14 cellular contexts compared by ENCODE assay signal in genomic region chr12:19759229-19759628, GRCh38.
DNase-seq lines count a peak whose midpoint lies in the region.
"Had no signal": no experiment of that assay in that cellular context is flagged by ENCODE, and none has a peak within 500 bp of the region (broad histone marks: within the 10 kb centered on the region; RNA-seq: fewer than 3 reads in every experiment).

No MANE protein-coding gene starts in this region.

- H3F3A ChIP-seq in GM23248 (ENCODE audit: insufficient read depth): no peaks in the 10 kb centered on the region; the same call in 1 of the 2 replicates

- H3K9ac ChIP-seq in GM23248: no peak overlapping the region
- H3K9ac ChIP-seq in SK-N-MC (ENCODE audit: insufficient read length): no peak overlapping the region

- H3K4me1 ChIP-seq in GM23248 (ENCODE audit: insufficient read depth): peaks cover 24% of the 10 kb centered on the region
- H3K4me1 ChIP-seq: body of pancreas, testis had no signal

- no peaks in the 10 kb centered on the region for H3K27me3 ChIP-seq in GM23248 (replicated peaks; ENCODE audit: insufficient read depth)
- H3K27me3 ChIP-seq: body of pancreas, neutrophil, testis had no signal

- 0 out of 2 replicates have a peak overlapping the region, but pooled peaks have one; percentile 2 for H3K27ac ChIP-seq in GM23248
- no peak overlapping the region for H3K27ac ChIP-seq in SK-N-MC
- H3K27ac ChIP-seq in epithelial cell of prostate: no peak overlapping the region
- H3K27ac ChIP-seq: body of pancreas, neutrophil, testis had no signal

- in situ Hi-C loops in GM23248 (cut with MboI): loop anchor here (25.0 kb wide), 1 partner anchor 853 kb away; no protein-coding TSS in a partner anchor

- H3K4me3 ChIP-seq in GM23248 (0 out of 2 replicates have a peak overlapping the region, but pooled peaks have one; percentile 7), SK-N-MC (0 out of 2 replicates have a peak overlapping the region, but pooled peaks have one; percentile 24)
- H3K4me3 ChIP-seq: body of pancreas, testis had no signal

- peak overlapping the region; percentile 38 for H3K4me2 ChIP-seq in GM23248 (ENCODE audit: unreplicated experiment)

- DNase-seq in GM23248 (peak; percentile 87), SK-N-MC (ENCODE audit: low read depth, low spot score) (peak; percentile 45), epithelial cell of prostate (ENCODE audit: low read depth, low spot score) (peak; percentile 6), renal cortical epithelial cell (ENCODE audit: low read depth) (peak; percentile 71), GM19240 (ENCODE audit: insufficient read length, low spot score) (no peak), SW480 (ENCODE audit: low spot score) (no peak), NCI-H345 (lab: John Stamatoyannopoulos, UW) (no peak)
- no peak for DNase-seq in stimulated activated naive CD4-positive, alpha-beta T cell (lab: John Stamatoyannopoulos, UW)
- DNase-seq: body of pancreas, endodermal cell, NCI-H1105 treated with DMSO at 0.1 percent for 48 hours, NCI-H524 treated with DMSO at 0.1 percent for 48 hours, testis had no signal

- H3K79me2 ChIP-seq in GM23248 (ENCODE audit: insufficient read depth): no peaks in the 10 kb centered on the region

- no peak overlapping the region for H2AFZ ChIP-seq in GM23248

- no peaks in the 10 kb centered on the region for H4K20me1 ChIP-seq in GM23248 (ENCODE audit: insufficient read depth)

- H3K9me3 ChIP-seq in GM23248 (ENCODE audit: low read depth) (no peaks in the 10 kb centered on the region), SK-N-MC (ENCODE audit: low read depth, low read length) (no peaks in the 10 kb centered on the region)
- H3K9me3 ChIP-seq: body of pancreas, neutrophil, testis had no signal

- H3K9me2 ChIP-seq in GM23248 (ENCODE audit: insufficient read depth): no peaks in the 10 kb centered on the region

- no peaks in the 10 kb centered on the region for H3K36me3 ChIP-seq in GM23248 (ENCODE audit: low read depth)
- no peaks in the 10 kb centered on the region for H3K36me3 ChIP-seq in SK-N-MC (ENCODE audit: insufficient read depth, low read length)
- H3K36me3 ChIP-seq: neutrophil had no signal

Comparison
In these comparisons a context has a peak if more than half of its experiments do, and no peak if none do; other contexts are left out.
1. DNase-seq: peak in GM23248 (single experiment), SK-N-MC (single experiment), epithelial cell of prostate (single experiment) and renal cortical epithelial cell (single experiment); none in GM19240 (single experiment), stimulated activated naive CD4-positive, alpha-beta T cell (0 of 6), SW480 (single experiment) and NCI-H345 (single experiment).